ENCODE assay signal across 1 cellular context in genomic region chr11:57536947-57537654, GRCh38.
TF ChIP-seq lines count a peak whose summit lies in the region.

TSS of gene SMTNL1 (plus strand) at chr11:57537595. CDS start at chr11:57542643, 5,048 bp downstream.

TF ChIP-seq in H1, 55 proteins besides CTCF, POLR2A, EP300 and RAD21:
- TF ChIP-seq E2F6 (IDR thresholded peaks at IDR 0.05) = 0 out of 2 replicates have a peak, but pooled peaks have one; percentile 18
- TF ChIP-seq SP4 (IDR thresholded peaks at IDR 0.05; ENCODE audit: low read length) = no peak
